ENCODE assay signal across 8 cellular contexts in the genomic region with DNA sequence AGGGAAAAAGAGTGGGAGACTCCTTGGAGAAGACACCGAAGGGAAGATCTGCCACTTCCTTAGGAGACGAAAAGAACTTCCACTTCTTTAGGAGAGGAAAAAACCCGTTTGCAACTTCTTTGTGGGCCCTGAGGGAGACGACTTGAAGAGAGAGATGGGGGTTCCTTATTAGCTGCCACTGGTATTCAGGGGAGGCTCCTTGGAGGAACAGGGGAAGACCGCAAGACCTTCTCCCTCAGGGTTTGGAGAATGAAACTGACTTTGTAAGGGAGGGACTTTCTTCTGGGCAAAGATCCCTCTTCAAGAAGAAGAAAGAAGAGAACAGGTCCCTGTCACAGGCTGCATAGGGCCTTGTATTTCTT. TPM values are rescaled to one million over a fixed set of nuclear protein-coding genes. Genes with fewer than 3 reads are reported as not detected.
DNase-seq lines count a peak whose midpoint lies in the region; ATAC-seq and TF ChIP-seq lines count a peak whose summit lies in the region.

No MANE protein-coding gene starts in this region.

- peak overlapping the region; percentile 94 for H3K27ac ChIP-seq in SK-N-MC
- H3K27ac ChIP-seq in fibroblast of lung (ENCODE audit: insufficient read depth, low read length) = peak overlapping the region; percentile 96

- peaks cover 4% of the 10 kb centered on the region for H3K4me1 ChIP-seq in fibroblast of lung (ENCODE audit: control insufficient read depth, extremely low read depth, insufficient read depth, low read length)

- peak overlapping the region; percentile 83 for H2AFZ ChIP-seq in fibroblast of lung (ENCODE audit: low read length)

- DNase-seq in GM12865 (ENCODE audit: low read depth) = peak; percentile 17
- DNase-seq in SK-N-MC (ENCODE audit: low read depth, low spot score) = no peak
- no peak for DNase-seq in fibroblast of lung (ENCODE audit: low read depth in 2 of 2)
- no peak for DNase-seq in retinal pigment epithelial cell (ENCODE audit: low read depth)
- no peak for DNase-seq in superior temporal gyrus (ENCODE audit: extremely low spot score)
- DNase-seq in NCI-H1092 (lab: John Stamatoyannopoulos, UW) = no peak
- no peak for DNase-seq in NOMO-1 treated with DMSO at 0.1 percent for 48 hours (lab: John Stamatoyannopoulos, UW; ENCODE audit: unreplicated experiment)

- no peak for ATAC-seq in GM18907 (IDR thresholded peaks at IDR 0.05; ENCODE audit: unreplicated experiment)

- peak overlapping the region; percentile 89 for H3K4me3 ChIP-seq in GM12865 (ENCODE audit: low read depth, low read length)
- H3K4me3 ChIP-seq in SK-N-MC = peak overlapping the region; percentile 99
- peak overlapping the region; percentile 74 to 100 (median 84) for H3K4me3 ChIP-seq in fibroblast of lung (replicated peaks in 1 of 4; ENCODE audit: control extremely low read depth in 1 of 4, insufficient read depth in 1 of 4, low read depth in 3 of 4, low read length in 4 of 4)
- peak overlapping the region; percentile 100 for H3K4me3 ChIP-seq in retinal pigment epithelial cell (ENCODE audit: low read length)

- peaks cover 7% of the 10 kb centered on the region for H3K79me2 ChIP-seq in fibroblast of lung (ENCODE audit: control insufficient read depth, insufficient read depth, low read length)

- H3K9ac ChIP-seq in SK-N-MC (ENCODE audit: insufficient read length) (peak overlapping the region; percentile 100), fibroblast of lung (ENCODE audit: insufficient read depth, low read length) (peak overlapping the region; percentile 93)

- H3K36me3 ChIP-seq in SK-N-MC (ENCODE audit: insufficient read depth, low read length) = no peaks in the 10 kb centered on the region
- H3K36me3 ChIP-seq in fibroblast of lung (ENCODE audit: control insufficient read depth, insufficient read depth, low read length) = no peaks in the 10 kb centered on the region

- H4K20me1 ChIP-seq in fibroblast of lung (ENCODE audit: control insufficient read depth, extremely low read depth, insufficient read depth, low read length) = no peaks in the 10 kb centered on the region

- H3K9me3 ChIP-seq in SK-N-MC (ENCODE audit: low read depth, low read length) = no peaks in the 10 kb centered on the region
- H3K9me3 ChIP-seq in fibroblast of lung (ENCODE audit: control insufficient read depth, insufficient read depth, low read depth, low read length) = no peaks in the 10 kb centered on the region

- peak overlapping the region; percentile 86 for H3K4me2 ChIP-seq in fibroblast of lung (ENCODE audit: extremely low read depth, insufficient read depth, low read length)

- TF ChIP-seq CTCF in GM12865 (IDR thresholded peaks at IDR 0.05; ENCODE audit: insufficient read depth, low read depth, low read length, missing control alignments) (no peak), fibroblast of lung (conservative IDR thresholded peaks at IDR 0.05 in 1 of 2, IDR thresholded peaks at IDR 0.05 in 1 of 2; ENCODE audit: low read depth in 1 of 2, low read length in 2 of 2) (no peak), retinal pigment epithelial cell (conservative IDR thresholded peaks at IDR 0.05; ENCODE audit: low read depth, low read length) (no peak)

- no peaks in the 10 kb centered on the region for H3K27me3 ChIP-seq in fibroblast of lung (ENCODE audit: control insufficient read depth, insufficient read depth, low read length)

RNA-seq across cellular contexts. Expression of a gene that starts 0.4 kb away (rescaled TPM):
- 30.0 and 30.7 TPM in 2 replicates for total RNA-seq in fibroblast of lung
- polyA plus RNA-seq in fibroblast of lung = 11.2 and 15.1 TPM in 2 replicates
- polyA plus RNA-seq in fibroblast of lung (2012) = 20.0 and 22.3 TPM in 2 replicates
- polyA minus RNA-seq in fibroblast of lung (ENCODE audit: low replicate concordance) = 7.1 and 19.5 TPM in 2 replicates

RNA-seq across cellular contexts. Expression of a gene that starts 0.9 kb away (rescaled TPM):
- 10.7 and 14.1 TPM in 2 replicates for total RNA-seq in fibroblast of lung
- 5.0 and 10.0 TPM in 2 replicates for polyA plus RNA-seq in fibroblast of lung
- polyA plus RNA-seq in fibroblast of lung (2012) = 8.0 and 16.1 TPM in 2 replicates
- polyA minus RNA-seq in fibroblast of lung (ENCODE audit: low replicate concordance) = 4.2 and 6.1 TPM in 2 replicates

RNA-seq across cellular contexts. Expression of a gene that starts 21.7 kb away (rescaled TPM):
- total RNA-seq in fibroblast of lung = 9.7 and 10.8 TPM in 2 replicates
- 1.4 and 3.7 TPM in 2 replicates for polyA plus RNA-seq in fibroblast of lung
- polyA plus RNA-seq in fibroblast of lung (2012) = 3.3 and 6.1 TPM in 2 replicates
- polyA minus RNA-seq in fibroblast of lung (ENCODE audit: low replicate concordance) = 6.4 and 11.5 TPM in 2 replicates

RNA-seq across cellular contexts. Expression of a gene that starts 29.2 kb away (rescaled TPM):
- 1.3 and 3.5 TPM in 2 replicates for total RNA-seq in fibroblast of lung
- 0.30 and 0.54 TPM in 2 replicates for polyA plus RNA-seq in fibroblast of lung
- polyA plus RNA-seq in fibroblast of lung (2012) = 1.5 and 3.2 TPM in 2 replicates
- 0.26 and 0.79 TPM in 2 replicates for polyA minus RNA-seq in fibroblast of lung (ENCODE audit: low replicate concordance)

RNA-seq across cellular contexts. Expression of a gene that starts 34.1 kb away (rescaled TPM):
- total RNA-seq in fibroblast of lung = 4.1 and 5.3 TPM in 2 replicates
- polyA plus RNA-seq in fibroblast of lung = 2.3 and 3.3 TPM in 2 replicates
- 6.4 and 7.6 TPM in 2 replicates for polyA plus RNA-seq in fibroblast of lung (2012)
- polyA minus RNA-seq in fibroblast of lung (ENCODE audit: low replicate concordance) = 0.82 and 9.1 TPM in 2 replicates
